1 cellular context compared by ENCODE assay signal in the genomic region with DNA sequence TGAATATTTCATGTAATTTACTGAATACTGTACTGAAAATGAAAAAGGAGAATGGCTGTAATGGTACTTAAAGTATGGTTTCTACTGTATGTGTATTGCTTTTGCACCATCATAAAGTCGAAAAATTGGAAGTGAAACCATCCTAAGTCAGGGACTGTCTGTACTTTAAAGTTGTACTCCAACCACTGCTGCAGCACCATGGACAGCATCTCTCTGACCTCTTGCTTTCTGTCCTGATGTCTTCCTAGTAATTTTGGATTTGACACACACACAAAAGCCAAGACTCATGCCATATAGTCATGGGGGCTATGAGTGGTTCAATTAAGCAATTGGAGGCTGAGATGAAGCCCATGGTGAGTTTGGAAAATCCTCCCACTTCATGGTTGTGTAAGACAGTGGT.
TF ChIP-seq lines count a peak whose summit lies in the region.

No MANE protein-coding gene starts in this region.

TF ChIP-seq in endothelial cell of umbilical vein, 7 proteins besides CTCF, POLR2A, EP300 and RAD21:
- no peak for TF ChIP-seq EZH2 (IDR thresholded peaks at IDR 0.05; ENCODE audit: borderline replicate concordance, low read depth, low read length, severe bottlenecking)
- no peak for TF ChIP-seq MYC (IDR thresholded peaks at IDR 0.05; ENCODE audit: low read depth, low read length)
- TF ChIP-seq, protein P1, sequence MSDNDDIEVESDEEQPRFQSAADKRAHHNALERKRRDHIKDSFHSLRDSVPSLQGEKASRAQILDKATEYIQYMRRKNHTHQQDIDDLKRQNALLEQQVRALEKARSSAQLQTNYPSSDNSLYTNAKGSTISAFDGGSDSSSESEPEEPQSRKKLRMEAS (IDR thresholded peaks at IDR 0.05; ENCODE audit: insufficient read depth, insufficient read length): no peak
- TF ChIP-seq POLR2AphosphoS5 (IDR thresholded peaks at IDR 0.05; ENCODE audit: insufficient read depth, low read depth, low read length): no peak
- TF ChIP-seq JUN (IDR thresholded peaks at IDR 0.05; ENCODE audit: borderline replicate concordance, insufficient read depth, insufficient read length, low read depth): no peak
- no peak for TF ChIP-seq GATA2 (IDR thresholded peaks at IDR 0.05; ENCODE audit: insufficient read depth, insufficient read length, low read depth, low read length)
- TF ChIP-seq FOS (IDR thresholded peaks at IDR 0.05; ENCODE audit: borderline replicate concordance, insufficient read depth, low read length): no peak
